Comparison of ENCODE assay signal across 12 cellular contexts in genomic region chr1:173405758-173406344, GRCh38.
DNase-seq lines count a peak whose midpoint lies in the region; ATAC-seq and TF ChIP-seq lines count a peak whose summit lies in the region.
"Had no signal": no experiment of that assay in that cellular context is flagged by ENCODE, and none has a peak within 500 bp of the region (broad histone marks: within the 10 kb centered on the region; RNA-seq: fewer than 3 reads in every experiment).

No MANE protein-coding gene starts in this region.

- intact Hi-C loops in natural killer cell (cut with micrococcal nuclease): no loop called here

- TF ChIP-seq CTCF in fibroblast of mammary gland (conservative IDR thresholded peaks at IDR 0.05; ENCODE audit: control insufficient read depth, insufficient read depth, low read depth, low read length) (no peak), natural killer cell (IDR thresholded peaks at IDR 0.05) (no peak), GM13976 (IDR thresholded peaks at IDR 0.05; ENCODE audit: borderline replicate concordance, control extremely low read depth, extremely low read depth, insufficient read depth, missing control alignments) (no peak)

- peaks cover 0 to 4% of the 10 kb centered on the region in 2 donors for H3K27me3 Mint-ChIP-seq in natural killer cell (ENCODE audit: low read depth in 2 of 2)

- no peak overlapping the region for H3K4me3 ChIP-seq in fibroblast of mammary gland (ENCODE audit: control insufficient read depth, low read depth, low read length)

- in situ Hi-C loops in GM13976 (cut with MboI; ENCODE audit: low sequenced_read_pairs, unreplicated experiment): no loop called here

- peaks cover 28 to 30% of the 10 kb centered on the region in 2 donors for H3K4me1 Mint-ChIP-seq in natural killer cell

- DNase-seq in A172 (ENCODE audit: low spot score): peak; percentile 65
- peak; percentile 84 for DNase-seq in ELR (ENCODE audit: low read depth)
- peak; percentile 66 for DNase-seq in RPMI7951 (ENCODE audit: low read depth)
- DNase-seq in fibroblast of mammary gland (ENCODE audit: low read depth): peak; percentile 83
- no peak for DNase-seq in natural killer cell
- no peak for DNase-seq in GM13976 (ENCODE audit: low spot score)
- DNase-seq in NCI-H146 (lab: John Stamatoyannopoulos, UW): no peak
- DNase-seq: NCI-H1436 treated with DMSO at 0.1 percent for 48 hours, NCI-H82, occipital lobe had no signal

- H3K4me3 Mint-ChIP-seq in natural killer cell: no peak overlapping the region

- no peak overlapping the region for H3K27ac Mint-ChIP-seq in natural killer cell

- H3K36me3 Mint-ChIP-seq in natural killer cell: no peaks in the 10 kb centered on the region
- H3K36me3 Mint-ChIP-seq: stimulated activated effector memory CD8-positive, alpha-beta T cell treated with anti-CD3 and anti-CD28 coated beads, Interleukin-12 subunit alpha, Interleukin-12 subunit beta, amount 100 ng/mL, for 72 hours had no signal

- H3K9me3 Mint-ChIP-seq in natural killer cell: no peaks in the 10 kb centered on the region
- H3K9me3 Mint-ChIP-seq: stimulated activated effector memory CD8-positive, alpha-beta T cell treated with anti-CD3 and anti-CD28 coated beads, Interleukin-12 subunit alpha, Interleukin-12 subunit beta, amount 100 ng/mL, for 72 hours had no signal

- no peak for ATAC-seq in natural killer cell
- ATAC-seq in GM18498 (IDR thresholded peaks at IDR 0.05; ENCODE audit: unreplicated experiment): no peak
- ATAC-seq: stimulated activated effector memory CD8-positive, alpha-beta T cell treated with anti-CD3 and anti-CD28 coated beads, Interleukin-12 subunit alpha, Interleukin-12 subunit beta, amount 100 ng/mL, for 72 hours had no signal

Comparison
In these comparisons a context has a peak if more than half of its experiments do, and no peak if none do; other contexts are left out.
1. DNase-seq: peak in A172 (single experiment), ELR (single experiment), RPMI7951 (single experiment) and fibroblast of mammary gland (single experiment); none in natural killer cell (single experiment), GM13976 (single experiment) and NCI-H146 (single experiment).